ENCODE assay signal across 8 cellular contexts in genomic region chr22:41619979-41620645, GRCh38. TPM values are rescaled to one million over a fixed set of nuclear protein-coding genes. Genes with fewer than 3 reads are reported as not detected.
DNase-seq lines count a peak whose midpoint lies in the region; ATAC-seq and TF ChIP-seq lines count a peak whose summit lies in the region.

No MANE protein-coding gene starts in this region.

- DNase-seq in Ammon's horn (ENCODE audit: low spot score) (peak; percentile 37), NCI-H1105 (lab: John Stamatoyannopoulos, UW) (peak; percentile 71), erythroblast (lab: John Stamatoyannopoulos, UW) (peak; percentile 52 to 70), thyroid gland (peak; percentile 31 to 44)
- DNase-seq in activated CD8-positive, alpha-beta memory T cell treated with anti-CD3 and anti-CD28 coated beads for 48 hours (ENCODE audit: low read depth in 2 of 3, low spot score in 2 of 3): peak; percentile 23 to 36 (median 23)
- peak; percentile 63 for DNase-seq in natural killer cell treated with Interleukin-12 subunit alpha and Interleukin-12 subunit beta and Interleukin-15 and Interleukin-18, amount 100 ng/mL, for 72 hours (ENCODE audit: low spot score)

- H3K4me3 Mint-ChIP-seq in natural killer cell treated with Interleukin-12 subunit alpha and Interleukin-12 subunit beta and Interleukin-15 and Interleukin-18, amount 100 ng/mL, for 72 hours: peak overlapping the region; percentile 100

- TF ChIP-seq POLR2A in erythroblast (IDR thresholded peaks at IDR 0.05; ENCODE audit: low read length) (no peak), thyroid gland (IDR thresholded peaks at IDR 0.05) (no peak)

- H3K36me3 Mint-ChIP-seq in natural killer cell treated with Interleukin-12 subunit alpha and Interleukin-12 subunit beta and Interleukin-15 and Interleukin-18, amount 100 ng/mL, for 72 hours: peaks cover 11% of the 10 kb centered on the region

- no peaks in the 10 kb centered on the region for H3K9me3 Mint-ChIP-seq in natural killer cell treated with Interleukin-12 subunit alpha and Interleukin-12 subunit beta and Interleukin-15 and Interleukin-18, amount 100 ng/mL, for 72 hours

- no peak for TF ChIP-seq CTCF in thyroid gland (IDR thresholded peaks at IDR 0.05)

- whole genome bisulfite sequencing in thyroid gland, 2 donors: 2 to 6% methylated on average over 14 to 21 of the region's 25 CpGs

- H3K4me1 ChIP-seq in thyroid gland: peaks cover 15 to 17% of the 10 kb centered on the region in 2 donors

- intact Hi-C loops in thyroid gland (cut with DNase I): no loop called here

- H3K27me3 ChIP-seq in thyroid gland: no peaks in the 10 kb centered on the region

- peaks cover 15 to 18% of the 10 kb centered on the region in 2 donors for H3K36me3 ChIP-seq in thyroid gland

- no peaks in the 10 kb centered on the region for H3K27me3 Mint-ChIP-seq in natural killer cell treated with Interleukin-12 subunit alpha and Interleukin-12 subunit beta and Interleukin-15 and Interleukin-18, amount 100 ng/mL, for 72 hours

- peak overlapping the region; percentile 98 for H3K27ac Mint-ChIP-seq in natural killer cell treated with Interleukin-12 subunit alpha and Interleukin-12 subunit beta and Interleukin-15 and Interleukin-18, amount 100 ng/mL, for 72 hours

- peaks cover 30 to 41% of the 10 kb centered on the region in 2 donors for H3K4me1 Mint-ChIP-seq in natural killer cell treated with Interleukin-12 subunit alpha and Interleukin-12 subunit beta and Interleukin-15 and Interleukin-18, amount 100 ng/mL, for 72 hours (ENCODE audit: low read depth in 2 of 2)

- ATAC-seq in GM19328 (IDR thresholded peaks at IDR 0.05; ENCODE audit: unreplicated experiment) (peak; percentile 9), GM21737 (IDR thresholded peaks at IDR 0.05; ENCODE audit: unreplicated experiment) (no peak)
- ATAC-seq in natural killer cell treated with Interleukin-12 subunit alpha and Interleukin-12 subunit beta and Interleukin-15 and Interleukin-18, amount 100 ng/mL, for 72 hours: peak in 1 of 2 donors; percentile 35

- peak overlapping the region; percentile 70 to 92 (median 87) for H3K27ac ChIP-seq in thyroid gland

- no peaks in the 10 kb centered on the region for H3K9me3 ChIP-seq in thyroid gland

- H3K4me3 ChIP-seq in thyroid gland (replicated peaks in 1 of 3): peak overlapping the region; percentile 31 to 91 (median 82)

RNA-seq across cellular contexts. Expression of gene DESI1, which starts 0.7 kb away (rescaled TPM):
- total RNA-seq in natural killer cell treated with Interleukin-12 subunit alpha and Interleukin-12 subunit beta and Interleukin-15 and Interleukin-18, amount 100 ng/mL, for 72 hours: 100 to 1,000 TPM in 1 of 2 donors, 10 to 100 TPM in 1; 54.2 to 120 TPM
- 10 to 100 TPM; 17.8 to 24.7 (median 20.8) TPM for total RNA-seq in thyroid gland

RNA-seq across cellular contexts. Expression of gene XRCC6, which starts 1.0 kb away (rescaled TPM):
- total RNA-seq in natural killer cell treated with Interleukin-12 subunit alpha and Interleukin-12 subunit beta and Interleukin-15 and Interleukin-18, amount 100 ng/mL, for 72 hours: 100 to 1,000 TPM; 276 to 305 TPM
- 100 to 1,000 TPM; 171 to 220 (median 195) TPM for total RNA-seq in thyroid gland

RNA-seq across cellular contexts. Expression of gene PMM1, which starts 30.5 kb away (rescaled TPM):
- total RNA-seq in natural killer cell treated with Interleukin-12 subunit alpha and Interleukin-12 subunit beta and Interleukin-15 and Interleukin-18, amount 100 ng/mL, for 72 hours: 10 to 100 TPM; 33.3 to 50.3 TPM
- 10 to 100 TPM; 17.7 to 26.1 (median 23.8) TPM for total RNA-seq in thyroid gland

RNA-seq across cellular contexts. Expression of gene CSDC2, which starts 59.3 kb away (rescaled TPM):
- not detected for total RNA-seq in natural killer cell treated with Interleukin-12 subunit alpha and Interleukin-12 subunit beta and Interleukin-15 and Interleukin-18, amount 100 ng/mL, for 72 hours
- 1 to 10 TPM in 2 of 4 donors, under 1 TPM in 2; 0.54 to 1.2 (median 0.97) TPM for total RNA-seq in thyroid gland
